1 cellular context compared by ENCODE assay signal in genomic region chr3:32685604-32686185, GRCh38.
TF ChIP-seq lines count a peak whose summit lies in the region.

No MANE protein-coding gene starts in this region.

TF ChIP-seq in GM23338, 12 proteins besides CTCF, POLR2A, EP300 and RAD21 (continued from another document):
- TF ChIP-seq ZNF462 (CRISPR knock-in tag; IDR thresholded peaks at IDR 0.05) (no peak), POLR2AphosphoS5 (IDR thresholded peaks at IDR 0.05; ENCODE audit: low read depth) (no peak), NANOG (IDR thresholded peaks at IDR 0.05; ENCODE audit: borderline replicate concordance) (no peak), EZH2phosphoT487 (IDR thresholded peaks at IDR 0.05; ENCODE audit: unreplicated experiment) (no peak), STAT1 (IDR thresholded peaks at IDR 0.05; ENCODE audit: unreplicated experiment) (no peak), JUNB (IDR thresholded peaks at IDR 0.05; ENCODE audit: unreplicated experiment) (no peak), ZNF114 (CRISPR knock-in tag; IDR thresholded peaks at IDR 0.05) (no peak), EZH2 (IDR thresholded peaks at IDR 0.05; ENCODE audit: low read depth, unreplicated experiment) (no peak), ZNF331 (CRISPR knock-in tag; IDR thresholded peaks at IDR 0.05; ENCODE audit: low read depth) (no peak)
- TF ChIP-seq, protein P1, sequence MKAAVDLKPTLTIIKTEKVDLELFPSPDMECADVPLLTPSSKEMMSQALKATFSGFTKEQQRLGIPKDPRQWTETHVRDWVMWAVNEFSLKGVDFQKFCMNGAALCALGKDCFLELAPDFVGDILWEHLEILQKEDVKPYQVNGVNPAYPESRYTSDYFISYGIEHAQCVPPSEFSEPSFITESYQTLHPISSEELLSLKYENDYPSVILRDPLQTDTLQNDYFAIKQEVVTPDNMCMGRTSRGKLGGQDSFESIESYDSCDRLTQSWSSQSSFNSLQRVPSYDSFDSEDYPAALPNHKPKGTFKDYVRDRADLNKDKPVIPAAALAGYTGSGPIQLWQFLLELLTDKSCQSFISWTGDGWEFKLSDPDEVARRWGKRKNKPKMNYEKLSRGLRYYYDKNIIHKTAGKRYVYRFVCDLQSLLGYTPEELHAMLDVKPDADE (IDR thresholded peaks at IDR 0.05) = no peak
- TF ChIP-seq, protein P2, sequence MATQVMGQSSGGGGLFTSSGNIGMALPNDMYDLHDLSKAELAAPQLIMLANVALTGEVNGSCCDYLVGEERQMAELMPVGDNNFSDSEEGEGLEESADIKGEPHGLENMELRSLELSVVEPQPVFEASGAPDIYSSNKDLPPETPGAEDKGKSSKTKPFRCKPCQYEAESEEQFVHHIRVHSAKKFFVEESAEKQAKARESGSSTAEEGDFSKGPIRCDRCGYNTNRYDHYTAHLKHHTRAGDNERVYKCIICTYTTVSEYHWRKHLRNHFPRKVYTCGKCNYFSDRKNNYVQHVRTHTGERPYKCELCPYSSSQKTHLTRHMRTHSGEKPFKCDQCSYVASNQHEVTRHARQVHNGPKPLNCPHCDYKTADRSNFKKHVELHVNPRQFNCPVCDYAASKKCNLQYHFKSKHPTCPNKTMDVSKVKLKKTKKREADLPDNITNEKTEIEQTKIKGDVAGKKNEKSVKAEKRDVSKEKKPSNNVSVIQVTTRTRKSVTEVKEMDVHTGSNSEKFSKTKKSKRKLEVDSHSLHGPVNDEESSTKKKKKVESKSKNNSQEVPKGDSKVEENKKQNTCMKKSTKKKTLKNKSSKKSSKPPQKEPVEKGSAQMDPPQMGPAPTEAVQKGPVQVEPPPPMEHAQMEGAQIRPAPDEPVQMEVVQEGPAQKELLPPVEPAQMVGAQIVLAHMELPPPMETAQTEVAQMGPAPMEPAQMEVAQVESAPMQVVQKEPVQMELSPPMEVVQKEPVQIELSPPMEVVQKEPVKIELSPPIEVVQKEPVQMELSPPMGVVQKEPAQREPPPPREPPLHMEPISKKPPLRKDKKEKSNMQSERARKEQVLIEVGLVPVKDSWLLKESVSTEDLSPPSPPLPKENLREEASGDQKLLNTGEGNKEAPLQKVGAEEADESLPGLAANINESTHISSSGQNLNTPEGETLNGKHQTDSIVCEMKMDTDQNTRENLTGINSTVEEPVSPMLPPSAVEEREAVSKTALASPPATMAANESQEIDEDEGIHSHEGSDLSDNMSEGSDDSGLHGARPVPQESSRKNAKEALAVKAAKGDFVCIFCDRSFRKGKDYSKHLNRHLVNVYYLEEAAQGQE (IDR thresholded peaks at IDR 0.05; ENCODE audit: unreplicated experiment) = no peak
